In the genomic region with DNA sequence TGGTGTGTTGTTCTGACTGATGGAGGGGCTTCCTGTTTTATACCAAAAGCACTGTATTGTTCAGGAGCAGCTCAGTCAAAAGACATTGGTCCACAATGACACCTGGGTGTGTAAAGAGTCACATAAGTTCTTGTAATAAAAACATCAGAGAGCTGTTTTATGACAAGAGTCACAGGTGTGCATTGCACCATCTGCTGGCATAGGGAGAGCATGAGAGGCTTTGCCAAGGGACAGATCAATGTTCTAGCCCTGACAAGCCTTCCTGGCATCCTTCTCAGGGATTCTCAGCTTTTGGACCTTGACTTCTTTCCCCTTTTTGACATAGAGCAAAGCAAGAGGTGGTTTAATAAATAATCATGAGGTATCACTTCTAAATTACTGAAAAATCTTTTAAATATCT, we compare ENCODE assay signal across 11 cellular contexts. TPM values are rescaled to one million over a fixed set of nuclear protein-coding genes. Genes with fewer than 3 reads are reported as not detected.
A peak's percentile ranks its signal among the peaks of the same experiment; 100 is the strongest.
DNase-seq lines count a peak whose midpoint lies in the region; ATAC-seq, FAIRE-seq and TF ChIP-seq lines count a peak whose summit lies in the region.
"Had no signal": no experiment of that assay in that cellular context is flagged by ENCODE, and none has a peak within 500 bp of the region (broad histone marks: within the 10 kb centered on the region; RNA-seq: fewer than 3 reads in every experiment).

No MANE protein-coding gene starts in this region.

- H3K27me3 ChIP-seq in BLaER1 treated with 17β-estradiol and CSF1 and Interleukin-3, amounts not matched to agents 10 nM and 100 nM = no peaks in the 10 kb centered on the region; a peak in 1 of 22 replicates
- H3K27me3 ChIP-seq in ascending aorta = no peaks in the 10 kb centered on the region

- H3K4me2 ChIP-seq in BLaER1 treated with 17β-estradiol and CSF1 and Interleukin-3, amounts not matched to agents 10 nM and 100 nM = peak overlapping the region in 8 of 11 experiments; percentile 12 to 89 (median 46); a peak in 13 of 22 replicates

- peak; percentile 45 for ATAC-seq in HG02852 (IDR thresholded peaks at IDR 0.05; ENCODE audit: unreplicated experiment)
- ATAC-seq: stimulated activated effector memory CD8-positive, alpha-beta T cell treated with anti-CD3 and anti-CD28 coated beads, Interleukin-12 subunit alpha, Interleukin-12 subunit beta, amount 100 ng/mL, for 72 hours had no signal

- intact Hi-C loops in kidney (cut with DNase I) (no loop called here), ascending aorta (cut with DNase I) (no loop called here)

- TF ChIP-seq CTCF in kidney (IDR thresholded peaks at IDR 0.05; ENCODE audit: borderline replicate concordance, extremely low read depth, insufficient read depth) = peak; percentile 48
- TF ChIP-seq CTCF in ascending aorta (IDR thresholded peaks at IDR 0.05) = no peak

- H3K4me1 ChIP-seq in BLaER1 treated with 17β-estradiol and CSF1 and Interleukin-3, amounts not matched to agents 10 nM and 100 nM = peaks cover 14 to 99% (median 71%) of the 10 kb centered on the region in 10 experiments
- peaks cover 0 to 3% of the 10 kb centered on the region in 2 donors for H3K4me1 ChIP-seq in kidney (ENCODE audit: control insufficient read depth in 1 of 2, insufficient read depth in 1 of 2, low read depth in 1 of 2, low read length in 2 of 2)
- H3K4me1 ChIP-seq in ascending aorta = no peaks in the 10 kb centered on the region

- H3K36me3 ChIP-seq in BLaER1 treated with 17β-estradiol and CSF1 and Interleukin-3, amounts not matched to agents 10 nM and 100 nM = 0 out of 22 replicates have a peak, but pooled peaks cover 0 to 5% (median 0%) of the 10 kb centered on the region in 11 experiments
- no peaks in the 10 kb centered on the region for H3K36me3 ChIP-seq in kidney (ENCODE audit: control insufficient read depth in 1 of 2, insufficient read depth in 2 of 2, low read length in 2 of 2)
- H3K36me3 ChIP-seq in ascending aorta = no peaks in the 10 kb centered on the region

- H4K20me1 ChIP-seq in BLaER1 treated with 17β-estradiol and CSF1 and Interleukin-3, amounts not matched to agents 10 nM and 100 nM = no peaks in the 10 kb centered on the region

- peak overlapping the region in 1 of 11 experiments; percentile 21; a peak in 1 of 22 replicates for H3K9ac ChIP-seq in BLaER1 treated with 17β-estradiol and CSF1 and Interleukin-3, amounts not matched to agents 10 nM and 100 nM
- no peak overlapping the region for H3K9ac ChIP-seq in kidney (ENCODE audit: low read length in 2 of 2)

- no peak overlapping the region for H3K4me3 ChIP-seq in BLaER1 treated with 17β-estradiol and CSF1 and Interleukin-3, amounts not matched to agents 10 nM and 100 nM
- H3K4me3 ChIP-seq in kidney (ENCODE audit: low read length in 2 of 2) = no peak overlapping the region
- no peak overlapping the region for H3K4me3 ChIP-seq in ascending aorta

- peak; percentile 29 for DNase-seq in RPMI8226
- DNase-seq in kidney = no peak
- DNase-seq in HTR-8/SVneo (ENCODE audit: insufficient read length, low spot score) = no peak
- DNase-seq in activated CD4-positive, alpha-beta T cell treated with anti-CD3 and anti-CD28 coated beads, Interleukin-2, amount 50 U/mL, for 4 hours = no peak
- DNase-seq in stimulated activated CD4-positive, alpha-beta T cell treated with anti-CD3 and anti-CD28 coated beads, Interleukin-4, amount 100 ng/mL, for 24 hours = no peak
- DNase-seq in ascending aorta (ENCODE audit: low spot score in 2 of 2) = no peak
- DNase-seq: NCI-H226 had no signal

- peaks cover 0 to 5% (median 0%) of the 10 kb centered on the region in 11 experiments; a peak in 3 of 22 replicates for H3K9me3 ChIP-seq in BLaER1 treated with 17β-estradiol and CSF1 and Interleukin-3, amounts not matched to agents 10 nM and 100 nM (replicated peaks in 1 of 11)
- H3K9me3 ChIP-seq in kidney (ENCODE audit: control insufficient read depth in 1 of 2, low read length in 2 of 2) (no peaks in the 10 kb centered on the region), ascending aorta (no peaks in the 10 kb centered on the region)

- FAIRE-seq in kidney (lab: Jason Lieb, UNC) (no peak), HTR-8/SVneo (lab: Jason Lieb, UNC) (no peak)
- FAIRE-seq: endothelial cell of umbilical vein had no signal

- peak overlapping the region in 5 of 11 experiments; percentile 10 to 42 (median 29); a peak in 6 of 22 replicates for H3K27ac ChIP-seq in BLaER1 treated with 17β-estradiol and CSF1 and Interleukin-3, amounts not matched to agents 10 nM and 100 nM
- no peak overlapping the region for H3K27ac ChIP-seq in kidney (ENCODE audit: low read depth in 2 of 2, low read length in 2 of 2)
- H3K27ac ChIP-seq in ascending aorta = no peak overlapping the region

RNA-seq across cellular contexts. Expression of a gene that starts 20.5 kb away (rescaled TPM):
- total RNA-seq in kidney = 0.44 TPM
- 0.11 TPM for polyA plus RNA-seq in kidney (ENCODE audit: insufficient read depth, low read depth, low replicate concordance)
- not detected for total RNA-seq in ascending aorta
- total RNA-seq: endothelial cell of umbilical vein had no signal
- polyA plus RNA-seq: endothelial cell of umbilical vein had no signal
